ENCODE assay signal across 1 cellular context in the genomic region with DNA sequence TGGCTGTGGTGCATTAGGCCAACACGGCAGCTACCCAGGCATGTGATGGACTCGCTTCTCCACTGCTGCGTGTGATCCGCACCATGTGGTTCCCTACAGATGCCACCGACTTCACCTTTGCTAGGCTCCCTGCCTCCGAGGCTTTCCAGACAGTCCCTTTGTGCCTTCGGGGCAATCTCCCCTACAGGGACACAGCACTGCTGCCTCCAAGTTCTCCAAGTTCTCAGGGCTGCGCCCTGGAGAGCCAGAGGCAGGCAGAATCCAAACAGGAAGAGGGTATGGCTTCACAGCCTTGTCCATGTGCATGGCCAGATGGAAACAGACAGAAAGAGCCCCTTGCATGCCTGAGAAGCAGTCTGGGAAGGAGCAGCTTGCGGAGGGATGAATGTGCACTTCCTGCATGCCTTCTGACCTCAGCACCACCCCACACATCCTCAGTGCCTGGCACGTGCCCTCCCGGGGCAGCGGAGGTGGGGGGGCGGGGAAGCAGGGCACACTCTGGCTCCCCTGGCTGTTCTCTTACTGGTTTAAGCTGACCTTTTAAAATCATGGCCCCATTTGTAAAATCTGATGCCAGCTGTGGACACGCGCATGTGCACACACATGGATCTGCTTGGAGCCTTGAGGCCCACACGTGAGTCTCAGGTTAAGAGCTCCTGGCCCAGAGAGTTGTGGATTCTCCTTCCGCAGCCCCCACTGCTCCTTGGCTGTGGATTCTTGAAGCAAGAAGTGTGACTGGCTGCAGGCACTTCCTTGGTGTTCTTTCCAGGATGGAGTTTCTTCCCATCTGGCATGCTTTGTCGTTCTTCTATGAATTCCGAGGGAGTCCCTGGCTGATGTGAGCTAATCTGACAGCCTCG.
A peak's percentile ranks its signal among the peaks of the same experiment; 100 is the strongest.
TF ChIP-seq lines count a peak whose summit lies in the region.

No MANE protein-coding gene starts in this region.

TF ChIP-seq in IMR-90, 13 proteins besides CTCF, POLR2A, EP300 and RAD21:
- TF ChIP-seq USF2 (IDR thresholded peaks at IDR 0.05; ENCODE audit: low read depth, low read length) (peak; percentile 57), FOS (IDR thresholded peaks at IDR 0.05; ENCODE audit: low read depth, low read length) (no peak), MAFK (IDR thresholded peaks at IDR 0.05; ENCODE audit: low read depth, low read length) (no peak), RCOR1 (IDR thresholded peaks at IDR 0.05; ENCODE audit: insufficient replicate concordance, low read length) (peak; percentile 63), MAZ (IDR thresholded peaks at IDR 0.05; ENCODE audit: borderline replicate concordance, low read depth, low read length) (no peak), NFE2L2 (IDR thresholded peaks at IDR 0.05; ENCODE audit: low read depth, low read length) (peak; percentile 58; the same call in 1 of the 2 replicates), CHD1 (IDR thresholded peaks at IDR 0.05; ENCODE audit: low read depth, low read length) (0 out of 2 replicates have a peak, but pooled peaks have one; percentile 15), BHLHE40 (IDR thresholded peaks at IDR 0.05; ENCODE audit: low read depth, low read length) (peak; percentile 97), SMC3 (IDR thresholded peaks at IDR 0.05; ENCODE audit: low read depth, low read length) (no peak), ELK1 (IDR thresholded peaks at IDR 0.05; ENCODE audit: borderline replicate concordance, low read depth, low read length) (no peak), MXI1 (IDR thresholded peaks at IDR 0.05; ENCODE audit: borderline replicate concordance, low read depth, low read length) (peak; percentile 71; the same call in 1 of the 2 replicates), CEBPB (IDR thresholded peaks at IDR 0.05; ENCODE audit: low read depth, low read length) (no peak), RFX5 (IDR thresholded peaks at IDR 0.05; ENCODE audit: low read depth, low read length) (no peak)
TF ChIP-seq in IMR-90: peak in this region for 6.
